Comparison of ENCODE assay signal across 8 cellular contexts in genomic region chr3:140748171-140748570, GRCh38.
"Had no signal": no experiment of that assay in that cellular context is flagged by ENCODE, and none has a peak within 500 bp of the region (broad histone marks: within the 10 kb centered on the region; RNA-seq: fewer than 3 reads in every experiment).

No MANE protein-coding gene starts in this region.

- H3K27ac Mint-ChIP-seq: GM23338, H9 had no signal

- DNase-seq: H9, HCEC 1CT, IMR-90 had no signal

- H3K9me3 Mint-ChIP-seq: GM23338 had no signal

- ATAC-seq: GM23338, K562 had no signal

- FAIRE-seq: H1, H54, HTR-8/SVneo, K562 had no signal

- H3K4me3 Mint-ChIP-seq: GM23338, H9 had no signal

- H2AFZ ChIP-seq: GM23338 had no signal

- H3K4me2 ChIP-seq: GM23338 had no signal

- H3K4me3 ChIP-seq: GM23338, K562 had no signal

- H3K4me1 Mint-ChIP-seq: GM23338, H9 had no signal
